In the genomic region with DNA sequence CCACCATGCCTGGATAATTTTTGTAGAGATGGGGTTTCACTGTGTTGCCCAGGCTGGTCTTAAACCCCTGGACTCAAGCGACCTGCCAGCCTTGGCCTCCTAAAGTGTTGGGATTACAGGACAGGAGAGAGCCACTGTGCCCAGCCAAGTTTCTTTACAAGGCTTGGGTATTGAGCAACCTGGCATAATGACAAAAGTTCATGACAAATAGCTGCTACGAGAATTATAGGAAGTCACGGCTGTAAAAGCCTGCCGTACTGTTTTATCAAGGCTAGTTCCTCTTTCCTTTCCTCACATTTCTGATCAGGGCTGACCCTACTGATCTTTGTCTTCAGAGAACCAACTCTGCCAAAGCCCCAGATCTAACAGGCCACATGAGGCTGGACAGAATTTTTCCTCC, we compare ENCODE assay signal across 2 cellular contexts.
A peak's percentile ranks its signal among the peaks of the same experiment; 100 is the strongest.
TF ChIP-seq lines count a peak whose summit lies in the region.

No MANE protein-coding gene starts in this region.

TF ChIP-seq in K562, 482 proteins besides CTCF, POLR2A, EP300 and RAD21 (continued from another document):
- TF ChIP-seq ETV6 (IDR thresholded peaks at IDR 0.05; ENCODE audit: borderline replicate concordance in 1 of 2, low read depth in 2 of 2, low read length in 1 of 2) (0 out of 4 replicates have a peak, but pooled peaks of 1 of the 2 experiments have one; percentile 57), ETV6 (CRISPR knock-in tag; IDR thresholded peaks at IDR 0.05; ENCODE audit: borderline replicate concordance) (no peak), E2F3 (CRISPR knock-in tag; IDR thresholded peaks at IDR 0.05) (no peak), FOSL1 (tag; conservative IDR thresholded peaks at IDR 0.05) (no peak), RFX1 (IDR thresholded peaks at IDR 0.05) (no peak), CEBPB (tag; IDR thresholded peaks at IDR 0.05) (peak; percentile 87), RBFOX2 (IDR thresholded peaks at IDR 0.05; ENCODE audit: low read depth, low read length) (no peak), SPI1 (IDR thresholded peaks at IDR 0.05; ENCODE audit: borderline replicate concordance, low read depth, low read length) (peak; percentile 67; the same call in 1 of the 2 replicates), CEBPG (CRISPR knock-in tag; IDR thresholded peaks at IDR 0.05) (no peak), CEBPG (tag; conservative IDR thresholded peaks at IDR 0.05 in 1 of 2, IDR thresholded peaks at IDR 0.05 in 1 of 2) (peak in 1 of 2 experiments; percentile 90; a peak in 2 of 4 replicates), CHD2 (IDR thresholded peaks at IDR 0.05; ENCODE audit: low read depth, low read length) (no peak), LEF1 (IDR thresholded peaks at IDR 0.05) (no peak), MEIS2 (IDR thresholded peaks at IDR 0.05; ENCODE audit: partially characterized antibody) (peak; percentile 13), HSF4 (CRISPR knock-in tag; IDR thresholded peaks at IDR 0.05; ENCODE audit: borderline replicate concordance) (no peak), BHLHE40 (IDR thresholded peaks at IDR 0.05; ENCODE audit: low read length) (peak; percentile 33; the same call in 1 of the 2 replicates)
- TF ChIP-seq, protein P1, sequence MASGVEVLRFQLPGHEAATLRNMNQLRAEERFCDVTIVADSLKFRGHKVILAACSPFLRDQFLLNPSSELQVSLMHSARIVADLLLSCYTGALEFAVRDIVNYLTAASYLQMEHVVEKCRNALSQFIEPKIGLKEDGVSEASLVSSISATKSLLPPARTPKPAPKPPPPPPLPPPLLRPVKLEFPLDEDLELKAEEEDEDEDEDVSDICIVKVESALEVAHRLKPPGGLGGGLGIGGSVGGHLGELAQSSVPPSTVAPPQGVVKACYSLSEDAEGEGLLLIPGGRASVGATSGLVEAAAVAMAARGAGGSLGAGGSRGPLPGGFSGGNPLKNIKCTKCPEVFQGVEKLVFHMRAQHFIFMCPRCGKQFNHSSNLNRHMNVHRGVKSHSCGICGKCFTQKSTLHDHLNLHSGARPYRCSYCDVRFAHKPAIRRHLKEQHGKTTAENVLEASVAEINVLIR (CRISPR knock-in tag; IDR thresholded peaks at IDR 0.05): no peak
- TF ChIP-seq, protein P2, sequence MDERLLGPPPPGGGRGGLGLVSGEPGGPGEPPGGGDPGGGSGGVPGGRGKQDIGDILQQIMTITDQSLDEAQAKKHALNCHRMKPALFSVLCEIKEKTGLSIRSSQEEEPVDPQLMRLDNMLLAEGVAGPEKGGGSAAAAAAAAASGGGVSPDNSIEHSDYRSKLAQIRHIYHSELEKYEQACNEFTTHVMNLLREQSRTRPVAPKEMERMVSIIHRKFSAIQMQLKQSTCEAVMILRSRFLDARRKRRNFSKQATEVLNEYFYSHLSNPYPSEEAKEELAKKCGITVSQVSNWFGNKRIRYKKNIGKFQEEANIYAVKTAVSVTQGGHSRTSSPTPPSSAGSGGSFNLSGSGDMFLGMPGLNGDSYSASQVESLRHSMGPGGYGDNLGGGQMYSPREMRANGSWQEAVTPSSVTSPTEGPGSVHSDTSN (CRISPR knock-in tag; IDR thresholded peaks at IDR 0.05; ENCODE audit: low read depth): no peak
- TF ChIP-seq, protein P2 (tag; conservative IDR thresholded peaks at IDR 0.05; ENCODE audit: low read depth): peak; percentile 67

TF ChIP-seq in liver, 16 proteins besides CTCF, POLR2A, EP300 and RAD21 (continued from another document):
- TF ChIP-seq, protein P3, sequence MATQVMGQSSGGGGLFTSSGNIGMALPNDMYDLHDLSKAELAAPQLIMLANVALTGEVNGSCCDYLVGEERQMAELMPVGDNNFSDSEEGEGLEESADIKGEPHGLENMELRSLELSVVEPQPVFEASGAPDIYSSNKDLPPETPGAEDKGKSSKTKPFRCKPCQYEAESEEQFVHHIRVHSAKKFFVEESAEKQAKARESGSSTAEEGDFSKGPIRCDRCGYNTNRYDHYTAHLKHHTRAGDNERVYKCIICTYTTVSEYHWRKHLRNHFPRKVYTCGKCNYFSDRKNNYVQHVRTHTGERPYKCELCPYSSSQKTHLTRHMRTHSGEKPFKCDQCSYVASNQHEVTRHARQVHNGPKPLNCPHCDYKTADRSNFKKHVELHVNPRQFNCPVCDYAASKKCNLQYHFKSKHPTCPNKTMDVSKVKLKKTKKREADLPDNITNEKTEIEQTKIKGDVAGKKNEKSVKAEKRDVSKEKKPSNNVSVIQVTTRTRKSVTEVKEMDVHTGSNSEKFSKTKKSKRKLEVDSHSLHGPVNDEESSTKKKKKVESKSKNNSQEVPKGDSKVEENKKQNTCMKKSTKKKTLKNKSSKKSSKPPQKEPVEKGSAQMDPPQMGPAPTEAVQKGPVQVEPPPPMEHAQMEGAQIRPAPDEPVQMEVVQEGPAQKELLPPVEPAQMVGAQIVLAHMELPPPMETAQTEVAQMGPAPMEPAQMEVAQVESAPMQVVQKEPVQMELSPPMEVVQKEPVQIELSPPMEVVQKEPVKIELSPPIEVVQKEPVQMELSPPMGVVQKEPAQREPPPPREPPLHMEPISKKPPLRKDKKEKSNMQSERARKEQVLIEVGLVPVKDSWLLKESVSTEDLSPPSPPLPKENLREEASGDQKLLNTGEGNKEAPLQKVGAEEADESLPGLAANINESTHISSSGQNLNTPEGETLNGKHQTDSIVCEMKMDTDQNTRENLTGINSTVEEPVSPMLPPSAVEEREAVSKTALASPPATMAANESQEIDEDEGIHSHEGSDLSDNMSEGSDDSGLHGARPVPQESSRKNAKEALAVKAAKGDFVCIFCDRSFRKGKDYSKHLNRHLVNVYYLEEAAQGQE (IDR thresholded peaks at IDR 0.05): peak; percentile 21
- no peak for TF ChIP-seq YY1 (IDR thresholded peaks at IDR 0.05)
- no peak for TF ChIP-seq FOXA1 (IDR thresholded peaks at IDR 0.05)
- TF ChIP-seq, protein P4, sequence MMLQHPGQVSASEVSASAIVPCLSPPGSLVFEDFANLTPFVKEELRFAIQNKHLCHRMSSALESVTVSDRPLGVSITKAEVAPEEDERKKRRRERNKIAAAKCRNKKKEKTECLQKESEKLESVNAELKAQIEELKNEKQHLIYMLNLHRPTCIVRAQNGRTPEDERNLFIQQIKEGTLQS (IDR thresholded peaks at IDR 0.05): no peak
- peak; percentile 44 to 56 for TF ChIP-seq HNF4A (conservative IDR thresholded peaks at IDR 0.05)
- TF ChIP-seq, protein P5, sequence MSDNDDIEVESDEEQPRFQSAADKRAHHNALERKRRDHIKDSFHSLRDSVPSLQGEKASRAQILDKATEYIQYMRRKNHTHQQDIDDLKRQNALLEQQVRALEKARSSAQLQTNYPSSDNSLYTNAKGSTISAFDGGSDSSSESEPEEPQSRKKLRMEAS (IDR thresholded peaks at IDR 0.05): peak; percentile 49
- no peak for TF ChIP-seq FOXA2 (IDR thresholded peaks at IDR 0.05)
TF ChIP-seq in liver: peak in this region for 9.
